ENCODE assay signal across 1 cellular context in the genomic region with DNA sequence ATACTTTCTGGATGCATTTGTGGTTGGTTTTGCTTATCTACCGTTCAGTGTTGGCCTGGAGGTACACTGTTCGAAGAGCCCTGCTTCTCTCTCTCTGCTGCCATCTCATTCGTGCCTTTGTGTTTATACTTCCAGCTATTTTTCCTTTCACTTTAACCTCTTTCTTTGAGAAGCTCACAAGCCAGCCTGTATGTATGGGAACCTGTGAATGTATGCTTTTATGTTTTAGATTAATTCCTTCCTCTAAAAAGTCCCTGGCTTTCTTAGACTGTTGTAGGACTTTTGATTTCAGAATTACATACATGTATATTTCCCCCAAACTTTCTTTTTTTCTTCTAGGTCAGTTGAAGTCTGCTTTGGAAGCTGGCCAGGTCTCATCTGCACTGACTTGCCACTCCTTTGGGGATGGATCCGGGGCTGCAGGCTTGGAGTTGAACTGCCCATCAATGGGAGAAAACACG.
TF ChIP-seq lines count a peak whose summit lies in the region.

No MANE protein-coding gene starts in this region.

TF ChIP-seq in K562, 482 proteins besides CTCF, POLR2A, EP300 and RAD21 (continued from another document):
- TF ChIP-seq, protein P1, sequence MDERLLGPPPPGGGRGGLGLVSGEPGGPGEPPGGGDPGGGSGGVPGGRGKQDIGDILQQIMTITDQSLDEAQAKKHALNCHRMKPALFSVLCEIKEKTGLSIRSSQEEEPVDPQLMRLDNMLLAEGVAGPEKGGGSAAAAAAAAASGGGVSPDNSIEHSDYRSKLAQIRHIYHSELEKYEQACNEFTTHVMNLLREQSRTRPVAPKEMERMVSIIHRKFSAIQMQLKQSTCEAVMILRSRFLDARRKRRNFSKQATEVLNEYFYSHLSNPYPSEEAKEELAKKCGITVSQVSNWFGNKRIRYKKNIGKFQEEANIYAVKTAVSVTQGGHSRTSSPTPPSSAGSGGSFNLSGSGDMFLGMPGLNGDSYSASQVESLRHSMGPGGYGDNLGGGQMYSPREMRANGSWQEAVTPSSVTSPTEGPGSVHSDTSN (CRISPR knock-in tag; IDR thresholded peaks at IDR 0.05; ENCODE audit: low read depth): no peak
- TF ChIP-seq, protein P1 (tag; conservative IDR thresholded peaks at IDR 0.05; ENCODE audit: low read depth): no peak
- TF ChIP-seq CEBPB (tag; IDR thresholded peaks at IDR 0.05): no peak
- TF ChIP-seq ZNF143 (CRISPR knock-in tag; IDR thresholded peaks at IDR 0.05): no peak
